17 cellular contexts compared by ENCODE assay signal in the genomic region with DNA sequence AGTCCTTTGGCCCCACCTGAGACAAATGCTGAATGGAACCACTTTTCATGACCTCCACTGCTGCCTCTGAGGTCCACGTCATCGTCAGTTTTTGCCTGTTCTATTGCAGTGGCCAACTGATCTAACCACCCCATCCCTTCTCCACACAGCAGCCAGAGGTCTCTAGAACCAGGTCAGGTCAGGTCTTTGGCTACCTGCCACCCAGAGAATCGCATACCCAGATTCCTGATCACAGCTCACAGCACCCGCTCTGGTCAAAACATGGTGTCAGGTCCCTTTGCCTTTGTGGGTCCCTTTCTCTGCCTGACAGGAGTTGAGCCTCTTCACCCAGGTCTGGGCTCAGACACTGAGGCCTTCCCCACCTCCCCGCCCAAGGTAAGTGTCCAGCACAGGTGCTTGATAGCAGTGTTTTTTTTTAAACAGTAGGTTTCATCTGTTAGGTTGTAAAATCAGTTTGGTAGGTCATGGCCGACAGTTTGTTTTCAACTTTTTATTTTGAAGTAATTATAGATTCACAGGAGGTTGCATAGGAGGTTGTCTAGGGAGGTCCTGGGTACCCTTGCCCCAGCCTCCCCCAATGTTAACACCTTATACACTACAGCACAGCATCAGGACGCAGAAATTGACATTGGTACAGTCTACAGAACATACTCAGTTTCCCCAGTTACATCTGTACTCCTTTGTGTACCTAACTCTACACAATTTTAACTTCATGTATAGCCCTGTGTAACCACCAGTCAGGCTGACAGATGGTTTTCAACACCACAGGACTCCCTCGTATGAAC. TPM values are rescaled to one million over a fixed set of nuclear protein-coding genes. Genes with fewer than 3 reads are reported as not detected.
A peak's percentile ranks its signal among the peaks of the same experiment; 100 is the strongest.
DNase-seq lines count a peak whose midpoint lies in the region; ATAC-seq lines count a peak whose summit lies in the region.
"Had no signal": no experiment of that assay in that cellular context is flagged by ENCODE, and none has a peak within 500 bp of the region (broad histone marks: within the 10 kb centered on the region; RNA-seq: fewer than 3 reads in every experiment).

No MANE protein-coding gene starts in this region.

- peaks cover 17 to 26% of the 10 kb centered on the region in 2 donors for H3K4me1 Mint-ChIP-seq in effector memory CD8-positive, alpha-beta T cell (ENCODE audit: low read depth in 2 of 2)
- H3K4me1 Mint-ChIP-seq in stimulated activated memory B cell treated with anti-CD40 and anti-IgM and Interleukin-4, amounts not matched to agents 10 μg/mL and 1 μg/mL and 100 μg/mL, for 72 hours: peaks cover 38% of the 10 kb centered on the region
- H3K4me1 Mint-ChIP-seq: WTC11 had no signal

- ATAC-seq in Right ventricle myocardium inferior: peak; percentile 29
- ATAC-seq in left cardiac atrium: no peak
- no peak for ATAC-seq in effector memory CD8-positive, alpha-beta T cell (replicated peaks)
- ATAC-seq in stimulated activated memory B cell treated with anti-CD40 and anti-IgM and Interleukin-4, amounts not matched to agents 10 μg/mL and 1 μg/mL and 100 μg/mL, for 72 hours: no peak
- no peak for ATAC-seq in HG02759 (IDR thresholded peaks at IDR 0.05; ENCODE audit: unreplicated experiment)
- ATAC-seq: sciatic nerve, WTC11 had no signal

- intact Hi-C loops in Right ventricle myocardium inferior (cut with DNase I): no loop called here
- intact Hi-C loops in left cardiac atrium (cut with DNase I): no loop called here

- no peak overlapping the region for H3K4me3 Mint-ChIP-seq in effector memory CD8-positive, alpha-beta T cell
- H3K4me3 Mint-ChIP-seq in stimulated activated memory B cell treated with anti-CD40 and anti-IgM and Interleukin-4, amounts not matched to agents 10 μg/mL and 1 μg/mL and 100 μg/mL, for 72 hours: no peak overlapping the region
- H3K4me3 Mint-ChIP-seq: central memory CD8-positive, alpha-beta T cell; T-helper 1 cell treated with Interleukin-12 subunit alpha and Interleukin-12 subunit beta and Interleukin-4 antibody, amounts not matched to agents 30 μg/mL and 1 μg/mL, for 36 hours; WTC11 had no signal

- no peaks in the 10 kb centered on the region for H3K9me3 Mint-ChIP-seq in effector memory CD8-positive, alpha-beta T cell
- H3K9me3 Mint-ChIP-seq in stimulated activated memory B cell treated with anti-CD40 and anti-IgM and Interleukin-4, amounts not matched to agents 10 μg/mL and 1 μg/mL and 100 μg/mL, for 72 hours: no peaks in the 10 kb centered on the region
- H3K9me3 Mint-ChIP-seq: central memory CD8-positive, alpha-beta T cell; T-helper 1 cell treated with Interleukin-12 subunit alpha and Interleukin-12 subunit beta and Interleukin-4 antibody, amounts not matched to agents 30 μg/mL and 1 μg/mL, for 36 hours; WTC11 had no signal

- H3K27ac Mint-ChIP-seq in effector memory CD8-positive, alpha-beta T cell: peak overlapping the region; percentile 29 to 45
- peak overlapping the region; percentile 49 for H3K27ac Mint-ChIP-seq in stimulated activated memory B cell treated with anti-CD40 and anti-IgM and Interleukin-4, amounts not matched to agents 10 μg/mL and 1 μg/mL and 100 μg/mL, for 72 hours
- H3K27ac Mint-ChIP-seq: T-helper 1 cell treated with Interleukin-12 subunit alpha and Interleukin-12 subunit beta and Interleukin-4 antibody, amounts not matched to agents 30 μg/mL and 1 μg/mL, for 36 hours; WTC11 had no signal

- peaks cover 29% of the 10 kb centered on the region for H3K36me3 Mint-ChIP-seq in effector memory CD8-positive, alpha-beta T cell (ENCODE audit: insufficient read depth)
- peaks cover 30% of the 10 kb centered on the region for H3K36me3 Mint-ChIP-seq in stimulated activated memory B cell treated with anti-CD40 and anti-IgM and Interleukin-4, amounts not matched to agents 10 μg/mL and 1 μg/mL and 100 μg/mL, for 72 hours

- no peak for DNase-seq in Right ventricle myocardium inferior (ENCODE audit: missing footprints)
- DNase-seq in left cardiac atrium: no peak
- DNase-seq in effector memory CD8-positive, alpha-beta T cell: no peak
- no peak for DNase-seq in amygdala (lab: John Stamatoyannopoulos, UW)
- DNase-seq: effector CD8-positive, alpha-beta T cell; GF-D8; GOT3; NCI-H2081 treated with DMSO at 0.1 percent for 48 hours; NCI-H524 treated with DMSO at 0.1 percent for 48 hours; nucleus accumbens; SHP77 treated with DMSO at 0.1 percent for 48 hours had no signal

- no peaks in the 10 kb centered on the region for H3K27me3 Mint-ChIP-seq in effector memory CD8-positive, alpha-beta T cell
- H3K27me3 Mint-ChIP-seq in stimulated activated memory B cell treated with anti-CD40 and anti-IgM and Interleukin-4, amounts not matched to agents 10 μg/mL and 1 μg/mL and 100 μg/mL, for 72 hours: no peaks in the 10 kb centered on the region
- H3K27me3 Mint-ChIP-seq: central memory CD8-positive, alpha-beta T cell had no signal

RNA-seq across cellular contexts. Expression of gene C22orf39, which starts 6.9 kb away (rescaled TPM):
- total RNA-seq in Right ventricle myocardium inferior (63.3 TPM), left cardiac atrium (10 to 100 TPM; 38.3 to 48.0 TPM)

RNA-seq across cellular contexts. Expression of gene MRPL40, which starts 8.3 kb away (rescaled TPM):
- total RNA-seq in Right ventricle myocardium inferior (60.4 TPM), left cardiac atrium (10 to 100 TPM; 30.2 to 32.2 TPM)

RNA-seq across cellular contexts. Expression of gene HIRA, which starts 9.1 kb away (rescaled TPM):
- total RNA-seq in Right ventricle myocardium inferior (17.4 TPM), left cardiac atrium (10 to 100 TPM; 15.3 to 22.1 TPM)

RNA-seq across cellular contexts. Expression of gene UFD1, which starts 38.4 kb away (rescaled TPM):
- 45.8 TPM for total RNA-seq in Right ventricle myocardium inferior
- 10 to 100 TPM; 43.8 to 46.9 TPM for total RNA-seq in left cardiac atrium

RNA-seq across cellular contexts. Expression of gene CDC45, which starts 39.1 kb away (rescaled TPM):
- total RNA-seq in Right ventricle myocardium inferior: 0.76 TPM
- total RNA-seq in left cardiac atrium: 1 to 10 TPM in 1 of 2 donors, under 1 TPM in 1; 0.34 to 2.1 TPM
- total RNA-seq: sciatic nerve had no signal
